17 cellular contexts compared by ENCODE assay signal in the genomic region with DNA sequence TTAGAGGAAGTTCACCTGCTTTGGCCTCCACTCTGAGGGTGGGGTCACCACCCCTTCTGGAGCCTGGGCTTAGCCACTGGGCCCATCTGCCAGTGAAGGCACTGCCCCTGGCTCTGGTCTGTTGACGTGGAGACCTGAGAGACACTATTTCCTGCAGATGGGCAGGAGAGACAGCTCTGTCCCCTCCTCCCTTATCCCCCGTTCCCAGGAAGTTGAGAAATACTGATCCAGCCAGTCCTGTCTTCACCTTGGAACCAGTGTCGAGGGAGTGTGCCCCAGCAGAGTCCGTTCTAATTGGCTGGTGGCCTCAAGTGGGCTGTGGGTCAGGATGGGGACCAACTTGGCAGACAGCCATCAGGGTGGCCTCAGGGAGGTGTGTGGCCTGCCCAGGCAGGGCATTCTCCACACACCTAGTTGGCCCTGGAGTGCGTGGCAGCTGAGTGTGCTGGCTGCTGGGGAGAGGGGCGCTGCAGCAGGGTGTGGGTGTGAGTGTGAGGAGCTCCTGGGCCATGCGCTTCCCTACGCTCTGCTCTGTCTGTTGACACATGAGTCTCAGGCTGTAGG. TPM values are rescaled to one million over a fixed set of nuclear protein-coding genes. Genes with fewer than 3 reads are reported as not detected.
DNase-seq lines count a peak whose midpoint lies in the region; ATAC-seq, FAIRE-seq and TF ChIP-seq lines count a peak whose summit lies in the region.
"Had no signal": no experiment of that assay in that cellular context is flagged by ENCODE, and none has a peak within 500 bp of the region (broad histone marks: within the 10 kb centered on the region; RNA-seq: fewer than 3 reads in every experiment).

No MANE protein-coding gene starts in this region.

- H3K36me3 Mint-ChIP-seq in chondrocyte (ENCODE audit: low read depth): peaks cover 11% of the 10 kb centered on the region

- H3K9me3 ChIP-seq in BE2C: no peaks in the 10 kb centered on the region
- H3K9me3 ChIP-seq in K562 (replicated peaks; ENCODE audit: control insufficient read depth, insufficient read depth, low read depth, low read length): no peaks in the 10 kb centered on the region
- no peaks in the 10 kb centered on the region for H3K9me3 ChIP-seq in mucosa of descending colon
- H3K9me3 ChIP-seq: gastrocnemius medialis, MG63 had no signal

- H3K36me3 ChIP-seq in BE2C (no peaks in the 10 kb centered on the region), K562 (ENCODE audit: control insufficient read depth, insufficient read depth, low read length) (peaks cover 13% of the 10 kb centered on the region; the same call in 1 of the 3 replicates), mucosa of descending colon (ENCODE audit: low read depth) (no peaks in the 10 kb centered on the region)
- H3K36me3 ChIP-seq: gastrocnemius medialis, MG63 had no signal

- H3K9me3 Mint-ChIP-seq in chondrocyte (ENCODE audit: low read depth): no peaks in the 10 kb centered on the region
- H3K9me3 Mint-ChIP-seq: activated naive CD8-positive, alpha-beta T cell treated with anti-CD3 and anti-CD28 coated beads, Interleukin-2, amount 10 ng/mL, durations not matched to agents 7 days and 5 days; nephron; T-helper 2 cell treated with Interferon-gamma antibody and Interleukin-4, amounts not matched to agents 5 μg/mL and 100 μg/mL, for 36 hours had no signal

- WGBS in K562 (ENCODE audit: insufficient coverage, low coverage, missing lambda C conversion rate): 87% methylated on average over 7 of the region's 8 CpGs

- TF ChIP-seq RAD21 in K562 (CRISPR knock-in tag; conservative IDR thresholded peaks at IDR 0.05 in 1 of 2, IDR thresholded peaks at IDR 0.05 in 1 of 2): no peak

- CTCF ChIA-PET in K562 (lab: Yijun Ruan, JAX; ENCODE audit: low intra/inter-chr PET ratio): no interaction called here

- TF ChIP-seq CTCF in BE2C (IDR thresholded peaks at IDR 0.05; ENCODE audit: low read depth, low read length): no peak
- TF ChIP-seq CTCF in K562 (IDR thresholded peaks at IDR 0.05 in 2 of 3, conservative IDR thresholded peaks at IDR 0.05 in 1 of 3; ENCODE audit: insufficient read depth in 2 of 3, low read depth in 1 of 3, low read length in 3 of 3): no peak
- no peak for TF ChIP-seq CTCF in mucosa of descending colon (IDR thresholded peaks at IDR 0.05)
- TF ChIP-seq CTCF in chondrocyte (IDR thresholded peaks at IDR 0.05): no peak

- H3K4me3 Mint-ChIP-seq in chondrocyte (ENCODE audit: unreplicated experiment): no peak overlapping the region
- H3K4me3 Mint-ChIP-seq: activated naive CD8-positive, alpha-beta T cell treated with anti-CD3 and anti-CD28 coated beads, Interleukin-2, amount 10 ng/mL, durations not matched to agents 7 days and 5 days; nephron; T-helper 2 cell treated with Interferon-gamma antibody and Interleukin-4, amounts not matched to agents 5 μg/mL and 100 μg/mL, for 36 hours had no signal

- H3K9me1 ChIP-seq in K562 (ENCODE audit: control insufficient read depth, insufficient read depth, low read length): no peaks in the 10 kb centered on the region

- H3K4me3 ChIP-seq in BE2C (ENCODE audit: low read depth, low read length) (no peak overlapping the region), K562 (no peak overlapping the region), mucosa of descending colon (no peak overlapping the region)
- H3K4me3 ChIP-seq: gastrocnemius medialis, MG63 had no signal

- H3K27ac Mint-ChIP-seq in chondrocyte (ENCODE audit: unreplicated experiment): no peak overlapping the region
- H3K27ac Mint-ChIP-seq: activated naive CD8-positive, alpha-beta T cell treated with anti-CD3 and anti-CD28 coated beads, Interleukin-2, amount 10 ng/mL, durations not matched to agents 7 days and 5 days; nephron; T-helper 2 cell treated with Interferon-gamma antibody and Interleukin-4, amounts not matched to agents 5 μg/mL and 100 μg/mL, for 36 hours had no signal

- H3K27me3 Mint-ChIP-seq in chondrocyte (ENCODE audit: low read depth): no peaks in the 10 kb centered on the region
- H3K27me3 Mint-ChIP-seq: activated naive CD8-positive, alpha-beta T cell treated with anti-CD3 and anti-CD28 coated beads, Interleukin-2, amount 10 ng/mL, durations not matched to agents 7 days and 5 days had no signal

- in situ Hi-C loops in K562 (cut with MboI): no loop called here

- ATAC-seq in K562 (no peak), mucosa of descending colon (peak; percentile 16), GM19467 (IDR thresholded peaks at IDR 0.05; ENCODE audit: unreplicated experiment) (no peak), GM21390 (IDR thresholded peaks at IDR 0.05; ENCODE audit: unreplicated experiment) (no peak)
- ATAC-seq: gastrocnemius medialis had no signal

- H3K9ac ChIP-seq in K562 (ENCODE audit: insufficient read depth in 1 of 2, low read depth in 2 of 2, low read length in 2 of 2): peak overlapping the region in 1 of 2 experiments; percentile 35; a peak in 1 of 4 replicates

- no peaks in the 10 kb centered on the region for H3K79me2 ChIP-seq in K562 (ENCODE audit: control insufficient read depth, insufficient read depth, low read length)

- H3K4me1 ChIP-seq in BE2C (peaks cover 13% of the 10 kb centered on the region), K562 (replicated peaks in 1 of 2; ENCODE audit: control insufficient read depth in 2 of 2, insufficient read depth in 2 of 2, low read length in 2 of 2) (peaks cover 0 to 9% of the 10 kb centered on the region in 2 experiments; a peak in 2 of 5 replicates), mucosa of descending colon (ENCODE audit: low read depth) (no peaks in the 10 kb centered on the region)
- H3K4me1 ChIP-seq: gastrocnemius medialis had no signal

- no peaks in the 10 kb centered on the region for H3K4me1 Mint-ChIP-seq in chondrocyte (ENCODE audit: low read depth)
- H3K4me1 Mint-ChIP-seq: activated naive CD8-positive, alpha-beta T cell treated with anti-CD3 and anti-CD28 coated beads, Interleukin-2, amount 10 ng/mL, durations not matched to agents 7 days and 5 days; nephron had no signal

- TF ChIP-seq EP300 in K562 (IDR thresholded peaks at IDR 0.05; ENCODE audit: low read length): no peak

- no peak overlapping the region for H3K4me2 ChIP-seq in K562 (ENCODE audit: insufficient read depth, low read length)

- H4K20me1 ChIP-seq in K562 (replicated peaks; ENCODE audit: control insufficient read depth, insufficient read depth, low read length): no peaks in the 10 kb centered on the region

- POLR2A ChIA-PET in K562 (lab: Yijun Ruan, JAX): interaction anchor here (0.6 kb wide), 1 partner anchor 10 kb away, joined by 3 read pairs; no protein-coding TSS in a partner anchor

- DNase-seq in BE2C: peak; percentile 47
- peak; percentile 77 for DNase-seq in NCI-H1105 (lab: John Stamatoyannopoulos, UW)
- no peak for DNase-seq in K562 (ENCODE audit: extremely low read depth in 1 of 4, low spot score in 3 of 4)
- no peak for DNase-seq in mucosa of descending colon
- no peak for DNase-seq in C1 segment of cervical spinal cord (lab: John Stamatoyannopoulos, UW)
- DNase-seq in chondrocyte (ENCODE audit: low spot score): no peak
- DNase-seq: activated CD8-positive, alpha-beta memory T cell treated with anti-CD3 and anti-CD28 coated beads for 24 hours; activated naive CD8-positive, alpha-beta T cell treated with anti-CD3 and anti-CD28 coated beads, Interleukin-2, amount 10 ng/mL, durations not matched to agents 7 days and 5 days; cortex of kidney; EL; gastrocnemius medialis; kidney; MG63 had no signal

- H3K27me3 ChIP-seq in BE2C: no peaks in the 10 kb centered on the region
- H3K27me3 ChIP-seq in K562 (ENCODE audit: control insufficient read depth in 2 of 2, insufficient read depth in 2 of 2, low read length in 2 of 2): no peaks in the 10 kb centered on the region
- H3K27me3 ChIP-seq: gastrocnemius medialis, MG63 had no signal

- BruUV-seq in K562 (replicated peaks; lab: Mats Ljungman, UMichigan): no TSS peak

- no peak for TF ChIP-seq POLR2A in K562 (conservative IDR thresholded peaks at IDR 0.05)

- FAIRE-seq in K562 (lab: Jason Lieb, UNC): no peak
- FAIRE-seq: kidney had no signal

- intact Hi-C loops in K562 (cut with micrococcal nuclease): no loop called here
- intact Hi-C loops in mucosa of descending colon (cut with DNase I, micrococcal nuclease): no loop called here

- no peak overlapping the region for H2AFZ ChIP-seq in K562 (ENCODE audit: low read depth, low read length)

- no peak overlapping the region for H3K27ac ChIP-seq in K562 (ENCODE audit: extremely low read depth, low read depth, low read length)
- H3K27ac ChIP-seq: gastrocnemius medialis had no signal

RNA-seq across cellular contexts. Expression of a gene that starts 25.4 kb away (rescaled TPM):
- 49.9 TPM for polyA plus RNA-seq in BE2C (2012; ENCODE audit: insufficient read depth, insufficient read length, low read depth)
- 71.8 and 159 TPM in 2 replicates for total RNA-seq in K562 (2011; cell fraction: chromatin; rRNA removed; ENCODE audit: low replicate concordance)
- total RNA-seq in K562 (2011; cell fraction: nucleolus; rRNA removed): 102 and 111 TPM in 2 replicates
- total RNA-seq in K562 (2011; cell fraction: nucleoplasm; rRNA removed): 67.6 and 87.0 TPM in 2 replicates
- total RNA-seq in K562 (2014; rRNA removed) (7.8 and 11.0 TPM in 2 replicates), K562 (2014; rRNA removed; fragmentation: Illumina TruSeq; extraction: Trizol) (6.2 and 6.8 TPM in 2 replicates), K562 (2015; rRNA removed; fragmentation: Illumina TruSeq; extraction: Trizol) (4.3 and 5.5 TPM in 2 replicates), K562 (2021) (14.7 and 18.5 TPM in 2 replicates), mucosa of descending colon (10 to 100 TPM; 16.4 to 23.5 (median 18.6) TPM), chondrocyte (15.5 to 19.9 TPM (median 18.2 TPM) in 3 replicates)
- polyA plus RNA-seq in K562 (2011; rRNA removed) (23.2 and 27.0 TPM in 2 replicates), K562 (2014; fragmentation: Illumina TruSeq; extraction: Trizol) (11.9 and 14.3 TPM in 2 replicates), K562 (2014; fragmentation: Nextera tagmentation; extraction: Ambion mirVana) (under 1 TPM; 0.08 to 0.10 TPM), K562 (2014; rRNA removed) (11.2 and 17.6 TPM in 2 replicates)
- polyA plus RNA-seq in K562 (2011; cell fraction: cytosol; rRNA removed): 27.9 and 42.2 TPM in 2 replicates
- polyA plus RNA-seq in K562 (2011; cell fraction: nucleus; rRNA removed): 68.7 and 118 TPM in 2 replicates
- 13.5 and 15.5 TPM in 2 replicates for polyA plus RNA-seq in K562 (2012)
- 26.5 and 29.5 TPM in 2 replicates for polyA minus RNA-seq in K562 (2011; rRNA and poly(A)+ RNA removed)
- polyA minus RNA-seq in K562 (2011; cell fraction: cytosol; rRNA and poly(A)+ RNA removed): 31.0 and 36.0 TPM in 2 replicates
- polyA minus RNA-seq in K562 (2011; cell fraction: nucleus; rRNA and poly(A)+ RNA removed): 29.4 TPM in 2 replicates

RNA-seq across cellular contexts. Expression of a gene that starts 26.9 kb away (rescaled TPM):
- 2.3 TPM for polyA plus RNA-seq in BE2C (2012; ENCODE audit: insufficient read depth, insufficient read length, low read depth)
- 9.0 and 19.8 TPM in 2 replicates for total RNA-seq in K562 (2011; cell fraction: chromatin; rRNA removed; ENCODE audit: low replicate concordance)
- total RNA-seq in K562 (2011; cell fraction: nucleolus; rRNA removed): 11.1 and 12.5 TPM in 2 replicates
- 7.3 and 12.5 TPM in 2 replicates for total RNA-seq in K562 (2011; cell fraction: nucleoplasm; rRNA removed)
- total RNA-seq in K562 (2014; rRNA removed): 8.6 and 10.6 TPM in 2 replicates
- 8.1 and 11.4 TPM in 2 replicates for total RNA-seq in K562 (2014; rRNA removed; fragmentation: Illumina TruSeq; extraction: Trizol)
- total RNA-seq in K562 (2015; rRNA removed; fragmentation: Illumina TruSeq; extraction: Trizol): 10.5 and 10.9 TPM in 2 replicates
- total RNA-seq in K562 (2021): 11.1 and 15.7 TPM in 2 replicates
- polyA plus RNA-seq in K562 (2011; rRNA removed): 9.1 and 12.0 TPM in 2 replicates
- 12.2 and 14.5 TPM in 2 replicates for polyA plus RNA-seq in K562 (2011; cell fraction: cytosol; rRNA removed)
- 19.6 and 20.2 TPM in 2 replicates for polyA plus RNA-seq in K562 (2011; cell fraction: nucleus; rRNA removed)
- 10.1 and 19.0 TPM in 2 replicates for polyA plus RNA-seq in K562 (2012)
- polyA plus RNA-seq in K562 (2014; fragmentation: Illumina TruSeq; extraction: Trizol): 18.7 and 22.1 TPM in 2 replicates
- polyA plus RNA-seq in K562 (2014; fragmentation: Nextera tagmentation; extraction: Ambion mirVana): 10 to 100 TPM; 12.1 to 22.5 TPM
- polyA plus RNA-seq in K562 (2014; rRNA removed): 12.2 and 12.5 TPM in 2 replicates
- 22.9 and 30.5 TPM in 2 replicates for polyA minus RNA-seq in K562 (2011; rRNA and poly(A)+ RNA removed)
- 6.6 and 10.7 TPM in 2 replicates for polyA minus RNA-seq in K562 (2011; cell fraction: cytosol; rRNA and poly(A)+ RNA removed)
- polyA minus RNA-seq in K562 (2011; cell fraction: nucleus; rRNA and poly(A)+ RNA removed): 3.0 and 11.4 TPM in 2 replicates
- total RNA-seq in mucosa of descending colon: 1 to 10 TPM; 2.2 to 3.8 (median 2.5) TPM
- total RNA-seq in chondrocyte: not detected in 3 replicates
- total RNA-seq: gastrocnemius medialis had no signal

RNA-seq across cellular contexts. Expression of a gene that starts 33.9 kb away (rescaled TPM):
- 80.6 TPM for polyA plus RNA-seq in BE2C (2012; ENCODE audit: insufficient read depth, insufficient read length, low read depth)
- 29.2 and 34.4 TPM in 2 replicates for total RNA-seq in K562 (2011; cell fraction: chromatin; rRNA removed; ENCODE audit: low replicate concordance)
- total RNA-seq in K562 (2011; cell fraction: nucleolus; rRNA removed): 26.8 and 27.6 TPM in 2 replicates
- total RNA-seq in K562 (2011; cell fraction: nucleoplasm; rRNA removed): 32.8 and 35.0 TPM in 2 replicates
- total RNA-seq in K562 (2014; rRNA removed) (11.0 and 18.1 TPM in 2 replicates), K562 (2014; rRNA removed; fragmentation: Illumina TruSeq; extraction: Trizol) (13.1 and 13.6 TPM in 2 replicates), K562 (2015; rRNA removed; fragmentation: Illumina TruSeq; extraction: Trizol) (12.9 and 14.0 TPM in 2 replicates), K562 (2021) (25.0 and 26.1 TPM in 2 replicates), mucosa of descending colon (10 to 100 TPM; 36.1 to 41.2 (median 38.5) TPM), chondrocyte (25.1 to 26.0 TPM (median 25.5 TPM) in 3 replicates)
- polyA plus RNA-seq in K562 (2011; rRNA removed) (14.4 and 18.4 TPM in 2 replicates), K562 (2014; fragmentation: Illumina TruSeq; extraction: Trizol) (16.6 and 20.2 TPM in 2 replicates), K562 (2014; fragmentation: Nextera tagmentation; extraction: Ambion mirVana) (1 to 10 TPM; 1.4 to 1.5 TPM), K562 (2014; rRNA removed) (14.8 and 17.3 TPM in 2 replicates)
- 15.5 and 15.8 TPM in 2 replicates for polyA plus RNA-seq in K562 (2011; cell fraction: cytosol; rRNA removed)
- 32.5 and 35.7 TPM in 2 replicates for polyA plus RNA-seq in K562 (2011; cell fraction: nucleus; rRNA removed)
- 15.3 and 21.1 TPM in 2 replicates for polyA plus RNA-seq in K562 (2012)
- 17.9 and 19.5 TPM in 2 replicates for polyA minus RNA-seq in K562 (2011; rRNA and poly(A)+ RNA removed)
- polyA minus RNA-seq in K562 (2011; cell fraction: cytosol; rRNA and poly(A)+ RNA removed): 10.4 and 10.5 TPM in 2 replicates
- 17.1 and 20.1 TPM in 2 replicates for polyA minus RNA-seq in K562 (2011; cell fraction: nucleus; rRNA and poly(A)+ RNA removed)

RNA-seq across cellular contexts. Expression of a gene that starts 46.5 kb away (rescaled TPM):
- 0.80 TPM for polyA plus RNA-seq in BE2C (2012; ENCODE audit: insufficient read depth, insufficient read length, low read depth)
- total RNA-seq in K562 (2011; cell fraction: chromatin; rRNA removed; ENCODE audit: low replicate concordance): 21.5 and 28.9 TPM in 2 replicates
- total RNA-seq in K562 (2011; cell fraction: nucleolus; rRNA removed): 28.0 and 30.3 TPM in 2 replicates
- total RNA-seq in K562 (2011; cell fraction: nucleoplasm; rRNA removed): 31.4 and 33.9 TPM in 2 replicates
- total RNA-seq in K562 (2014; rRNA removed) (9.5 and 13.6 TPM in 2 replicates), K562 (2014; rRNA removed; fragmentation: Illumina TruSeq; extraction: Trizol) (3.6 and 5.4 TPM in 2 replicates), K562 (2015; rRNA removed; fragmentation: Illumina TruSeq; extraction: Trizol) (7.6 and 8.0 TPM in 2 replicates), K562 (2021) (6.9 and 9.1 TPM in 2 replicates), mucosa of descending colon (10 to 100 TPM; 47.5 to 61.4 (median 49.4) TPM), chondrocyte (20.3 to 21.0 TPM (median 20.4 TPM) in 3 replicates)
- polyA plus RNA-seq in K562 (2011; rRNA removed) (6.3 and 6.8 TPM in 2 replicates), K562 (2014; fragmentation: Illumina TruSeq; extraction: Trizol) (7.3 and 8.8 TPM in 2 replicates), K562 (2014; fragmentation: Nextera tagmentation; extraction: Ambion mirVana) (1 to 10 TPM; 1.4 to 1.9 TPM), K562 (2014; rRNA removed) (10.7 and 13.7 TPM in 2 replicates)
- polyA plus RNA-seq in K562 (2011; cell fraction: cytosol; rRNA removed): 7.0 and 15.3 TPM in 2 replicates
- polyA plus RNA-seq in K562 (2011; cell fraction: nucleus; rRNA removed): 15.2 and 31.3 TPM in 2 replicates
- 5.0 and 22.5 TPM in 2 replicates for polyA plus RNA-seq in K562 (2012)
- polyA minus RNA-seq in K562 (2011; rRNA and poly(A)+ RNA removed): 4.2 and 6.3 TPM in 2 replicates
- polyA minus RNA-seq in K562 (2011; cell fraction: cytosol; rRNA and poly(A)+ RNA removed): 6.9 and 12.2 TPM in 2 replicates
- polyA minus RNA-seq in K562 (2011; cell fraction: nucleus; rRNA and poly(A)+ RNA removed): 13.3 and 14.9 TPM in 2 replicates

Comparison
In these comparisons a context has a peak if more than half of its experiments do, and no peak if none do; other contexts are left out.
1. DNase-seq: peak in BE2C (single experiment) and NCI-H1105 (single experiment); none in K562 (0 of 4), mucosa of descending colon (0 of 3), C1 segment of cervical spinal cord (0 of 14) and chondrocyte (single experiment).